Comparison of ENCODE assay signal across 12 cellular contexts in genomic region chr14:102280376-102280962, GRCh38. TPM values are rescaled to one million over a fixed set of nuclear protein-coding genes. Genes with fewer than 3 reads are reported as not detected.
DNase-seq lines count a peak whose midpoint lies in the region; ATAC-seq and TF ChIP-seq lines count a peak whose summit lies in the region.
"Had no signal": no experiment of that assay in that cellular context is flagged by ENCODE, and none has a peak within 500 bp of the region (broad histone marks: within the 10 kb centered on the region; RNA-seq: fewer than 3 reads in every experiment).

No MANE protein-coding gene starts in this region.

- POLR2A ChIA-PET in Panc1 (lab: Charles Lee) = no interaction called here

- H3K27ac ChIP-seq in Panc1 (ENCODE audit: low read length) = peak overlapping the region; percentile 81
- H3K27ac ChIP-seq: neural progenitor cell, suprapubic skin had no signal

- H3K27me3 ChIP-seq in Panc1 (ENCODE audit: control insufficient read depth, insufficient read depth, low read length) = no peaks in the 10 kb centered on the region
- H3K27me3 ChIP-seq: neural progenitor cell, suprapubic skin had no signal

- no peaks in the 10 kb centered on the region for H3K27me3 Mint-ChIP-seq in osteocyte (ENCODE audit: unreplicated experiment)

- peaks cover 19% of the 10 kb centered on the region for H3K4me1 ChIP-seq in Panc1 (ENCODE audit: control insufficient read depth, insufficient read depth, low read length)
- H3K4me1 ChIP-seq: neural progenitor cell, suprapubic skin had no signal

- in situ Hi-C loops in Panc1 (cut with HindIII; ENCODE audit: low pct_unique_long_range_greater_than_20kb, low sequenced_read_pairs) = no loop called here

- intact Hi-C loops in Panc1 (cut with micrococcal nuclease; ENCODE audit: unreplicated experiment) = no loop called here

- BruUV-seq in Panc1 (replicated peaks; lab: Mats Ljungman, UMichigan) = no TSS peak

- H3K36me3 Mint-ChIP-seq in osteocyte (ENCODE audit: unreplicated experiment) = no peaks in the 10 kb centered on the region

- peak overlapping the region; percentile 32 for H3K4me3 Mint-ChIP-seq in osteocyte (ENCODE audit: unreplicated experiment)
- H3K4me3 Mint-ChIP-seq: neural progenitor cell had no signal

- H3K36me3 ChIP-seq in Panc1 (ENCODE audit: control insufficient read depth, insufficient read depth, low read length) = no peaks in the 10 kb centered on the region
- H3K36me3 ChIP-seq: neural progenitor cell had no signal

- no peak for TF ChIP-seq CTCF in Panc1 (IDR thresholded peaks at IDR 0.05)
- TF ChIP-seq CTCF in epithelial cell of esophagus (IDR thresholded peaks at IDR 0.05; ENCODE audit: insufficient read depth, low read depth, low read length, missing control alignments) = no peak
- no peak for TF ChIP-seq CTCF in osteocyte (IDR thresholded peaks at IDR 0.05)

- H3K9me3 Mint-ChIP-seq in osteocyte (ENCODE audit: unreplicated experiment) = no peaks in the 10 kb centered on the region
- H3K9me3 Mint-ChIP-seq: neural progenitor cell had no signal

- DNase-seq in Daoy (ENCODE audit: low read depth) (peak; percentile 98), Panc1 (ENCODE audit: low read depth, low spot score) (no peak), epithelial cell of esophagus (ENCODE audit: low read depth) (peak; percentile 96), osteocyte (ENCODE audit: extremely low spot score, unreplicated experiment) (no peak), mucosa of gallbladder (ENCODE audit: low spot score) (no peak), NCI-H2107 treated with DMSO at 0.1 percent for 48 hours (lab: John Stamatoyannopoulos, UW; ENCODE audit: unreplicated experiment) (no peak)
- DNase-seq: MM.1S, T-helper 9 cell had no signal

- CTCF ChIA-PET in Panc1 (lab: Charles Lee) = no interaction called here

- H3K4me3 ChIP-seq in Panc1 (ENCODE audit: low read depth in 2 of 2, low read length in 2 of 2) (no peak overlapping the region; a peak in 1 of 4 replicates), epithelial cell of esophagus (ENCODE audit: low read length) (no peak overlapping the region)
- H3K4me3 ChIP-seq: neural progenitor cell, suprapubic skin had no signal

- ATAC-seq in Panc1 (0 out of 2 replicates have a peak, but pooled peaks have one; percentile 5), HG02610 (IDR thresholded peaks at IDR 0.05; ENCODE audit: unreplicated experiment) (no peak), GM21515 (IDR thresholded peaks at IDR 0.05; ENCODE audit: unreplicated experiment) (no peak)

- H3K27ac Mint-ChIP-seq in osteocyte (ENCODE audit: unreplicated experiment) = peak overlapping the region; percentile 84
- H3K27ac Mint-ChIP-seq: neural progenitor cell had no signal

- no peaks in the 10 kb centered on the region for H3K9me3 ChIP-seq in Panc1 (ENCODE audit: control insufficient read depth, insufficient read depth, low read depth, low read length)
- H3K9me3 ChIP-seq: suprapubic skin had no signal

- peaks cover 34% of the 10 kb centered on the region for H3K4me1 Mint-ChIP-seq in osteocyte (ENCODE audit: unreplicated experiment)
- H3K4me1 Mint-ChIP-seq: neural progenitor cell had no signal

RNA-seq across cellular contexts. Expression of gene MOK, which starts 24.5 kb away (rescaled TPM):
- 86.9 and 97.0 TPM in 2 replicates for total RNA-seq in Daoy (2014; rRNA removed; shearing (Covaris generic))
- total RNA-seq in Panc1 (2021; ENCODE audit: unreplicated experiment) (9.8 TPM), osteocyte (5.8 and 9.5 TPM in 2 replicates), mucosa of gallbladder (20.5 TPM)
- 6.9 TPM for polyA plus RNA-seq in Panc1 (2012; ENCODE audit: insufficient read length)

RNA-seq across cellular contexts. Expression of gene ZNF839, which starts 39.1 kb away (rescaled TPM):
- total RNA-seq in Daoy (2014; rRNA removed; shearing (Covaris generic)) = 8.5 and 14.9 TPM in 2 replicates
- total RNA-seq in Panc1 (2021; ENCODE audit: unreplicated experiment) = 10.8 TPM
- polyA plus RNA-seq in Panc1 (2012; ENCODE audit: insufficient read length) = 7.2 TPM
- total RNA-seq in osteocyte = 9.3 and 10.1 TPM in 2 replicates
- 11.1 TPM for total RNA-seq in mucosa of gallbladder

Comparison
In these comparisons a context has a peak if more than half of its experiments do, and no peak if none do; other contexts are left out.
1. DNase-seq: peak in Daoy (single experiment) and epithelial cell of esophagus (single experiment); none in Panc1 (single experiment), osteocyte (single experiment), mucosa of gallbladder (single experiment) and NCI-H2107 treated with DMSO at 0.1 percent for 48 hours (single experiment).